8 cellular contexts compared by ENCODE assay signal in genomic region chr1:243849089-243850012, GRCh38. TPM values are rescaled to one million over a fixed set of nuclear protein-coding genes. Genes with fewer than 3 reads are reported as not detected.
DNase-seq lines count a peak whose midpoint lies in the region; ATAC-seq and TF ChIP-seq lines count a peak whose summit lies in the region.

No MANE protein-coding gene starts in this region.

- no peaks in the 10 kb centered on the region for H3K36me3 ChIP-seq in upper lobe of right lung

- H3K4me1 ChIP-seq in right cardiac atrium (ENCODE audit: control insufficient read depth, insufficient read depth, low read length) (no peaks in the 10 kb centered on the region), upper lobe of right lung (no peaks in the 10 kb centered on the region)

- DNase-seq in C1 segment of cervical spinal cord (lab: John Stamatoyannopoulos, UW) (peak; percentile 30 to 91 (median 81)), T follicular helper cell (ENCODE audit: low read depth) (peak; percentile 58), amygdala (lab: John Stamatoyannopoulos, UW) (peak in 54 of 56 donors; percentile 9 to 88 (median 66)), right cardiac atrium (peak; percentile 54 to 85 (median 81)), pulmonary artery endothelial cell (ENCODE audit: low read depth, low spot score) (peak; percentile 20), upper lobe of right lung (peak; percentile 72)
- no peak for DNase-seq in Jurkat, Clone E6-1 (ENCODE audit: low read depth, low spot score)

- peak; percentile 19 for ATAC-seq in GM21423 (IDR thresholded peaks at IDR 0.05; ENCODE audit: unreplicated experiment)
- ATAC-seq in right cardiac atrium = peak; percentile 64 to 75
- ATAC-seq in upper lobe of right lung = peak; percentile 44

- H3K9me3 ChIP-seq in right cardiac atrium (ENCODE audit: control insufficient read depth, low read length) (no peaks in the 10 kb centered on the region), upper lobe of right lung (no peaks in the 10 kb centered on the region)

- TF ChIP-seq CTCF in upper lobe of right lung (IDR thresholded peaks at IDR 0.05) = no peak

- WGBS in right cardiac atrium = under 1% methylated on average over 80 of the region's 80 CpGs

- H3K27ac ChIP-seq in right cardiac atrium (ENCODE audit: low read length) = peak overlapping the region; percentile 98
- H3K27ac ChIP-seq in upper lobe of right lung = peak overlapping the region; percentile 88

- no peaks in the 10 kb centered on the region for H3K27me3 ChIP-seq in right cardiac atrium (ENCODE audit: control insufficient read depth, insufficient read depth)
- H3K27me3 ChIP-seq in upper lobe of right lung = peaks cover 6% of the 10 kb centered on the region

- H3K4me3 ChIP-seq in Jurkat, Clone E6-1 (ENCODE audit: low read length) = peak overlapping the region; percentile 52
- H3K4me3 ChIP-seq in right cardiac atrium (ENCODE audit: low read length) (peak overlapping the region; percentile 69), upper lobe of right lung (peak overlapping the region; percentile 70)

- intact Hi-C loops in right cardiac atrium (cut with DNase I) (loop anchor here in 2 of 4 donors (5.0 to 10.0 kb wide), 2 partner anchors 55 to 198 kb away; no protein-coding TSS in a partner anchor), upper lobe of right lung (cut with DNase I) (no loop called here)

RNA-seq across cellular contexts. Expression of gene AKT3, which starts 0.7 kb away (rescaled TPM):
- polyA plus RNA-seq in Jurkat, Clone E6-1 (2012; ENCODE audit: insufficient read depth, insufficient read length) = 5.4 TPM
- total RNA-seq in right cardiac atrium (10 to 100 TPM; 37.0 to 61.2 (median 52.5) TPM), pulmonary artery endothelial cell (65.4 and 76.5 TPM in 2 replicates), upper lobe of right lung (64.6 TPM)
- 8.4 TPM for polyA plus RNA-seq in right cardiac atrium

Comparison
In these comparisons a context has a peak if more than half of its experiments do, and no peak if none do; other contexts are left out.
1. ATAC-seq: peak in every context shown above with its lines; median percentile 70 in right cardiac atrium; 44 in upper lobe of right lung; 19 in GM21423.